Comparison of ENCODE assay signal across 1 cellular context in genomic region chr3:129657261-129658046, GRCh38.
TF ChIP-seq lines count a peak whose summit lies in the region.

No MANE protein-coding gene starts in this region.

TF ChIP-seq in K562, 482 proteins besides CTCF, POLR2A, EP300 and RAD21 (continued from another document and continues in another):
- TF ChIP-seq MBD1 (CRISPR knock-in tag; IDR thresholded peaks at IDR 0.05): no peak
- TF ChIP-seq MEIS2 (IDR thresholded peaks at IDR 0.05; ENCODE audit: partially characterized antibody): peak; percentile 47
- TF ChIP-seq HINFP (tag; conservative IDR thresholded peaks at IDR 0.05; ENCODE audit: low read depth): no peak
- 0 out of 2 replicates have a peak, but pooled peaks have one; percentile 26 for TF ChIP-seq HDAC2 (IDR thresholded peaks at IDR 0.05)
- no peak for TF ChIP-seq ZNF134 (CRISPR knock-in tag; conservative IDR thresholded peaks at IDR 0.05)
- no peak for TF ChIP-seq ZNF282 (CRISPR knock-in tag; IDR thresholded peaks at IDR 0.05)
- peak; percentile 91 for TF ChIP-seq BACH1 (tag; IDR thresholded peaks at IDR 0.05)
- no peak for TF ChIP-seq STAG1 (CRISPR knock-in tag; IDR thresholded peaks at IDR 0.05; ENCODE audit: borderline replicate concordance)
- no peak for TF ChIP-seq PCBP1 (IDR thresholded peaks at IDR 0.05; ENCODE audit: low read depth, low read length, poor library complexity, severe bottlenecking)
- TF ChIP-seq SFPQ (IDR thresholded peaks at IDR 0.05; ENCODE audit: low read depth, low read length): no peak
- TF ChIP-seq ZNF197 (CRISPR knock-in tag; IDR thresholded peaks at IDR 0.05; ENCODE audit: low read depth): no peak
- no peak for TF ChIP-seq ZNF707 (CRISPR knock-in tag; conservative IDR thresholded peaks at IDR 0.05)
- peak; percentile 95 for TF ChIP-seq ZNF316 (IDR thresholded peaks at IDR 0.05)
- TF ChIP-seq RBM15 (IDR thresholded peaks at IDR 0.05; ENCODE audit: insufficient read depth, low read length): no peak
- no peak for TF ChIP-seq ZNF239 (CRISPR knock-in tag; IDR thresholded peaks at IDR 0.05)
- no peak for TF ChIP-seq ZNF398 (CRISPR knock-in tag; IDR thresholded peaks at IDR 0.05)
- TF ChIP-seq PRDM10 (IDR thresholded peaks at IDR 0.05; ENCODE audit: partially characterized antibody): no peak
- 0 out of 2 replicates have a peak, but pooled peaks have one; percentile 32 for TF ChIP-seq ZNF395 (CRISPR knock-in tag; IDR thresholded peaks at IDR 0.05)
- TF ChIP-seq MYC (IDR thresholded peaks at IDR 0.05; ENCODE audit: low read depth, low read length): no peak
- TF ChIP-seq MYC (CRISPR knock-in tag; IDR thresholded peaks at IDR 0.05; ENCODE audit: borderline replicate concordance, low read depth): no peak
- no peak for TF ChIP-seq TCFL5 (CRISPR knock-in tag; conservative IDR thresholded peaks at IDR 0.05)
- TF ChIP-seq ZNF212 (CRISPR knock-in tag; IDR thresholded peaks at IDR 0.05): no peak
- TF ChIP-seq ZNF639 (CRISPR knock-in tag; conservative IDR thresholded peaks at IDR 0.05 in 1 of 2, IDR thresholded peaks at IDR 0.05 in 1 of 2): 0 out of 4 replicates have a peak, but pooled peaks of 1 of the 2 experiments have one; percentile 36
- no peak for TF ChIP-seq TAF9B (IDR thresholded peaks at IDR 0.05; ENCODE audit: partially characterized antibody)
- no peak for TF ChIP-seq ZBTB17 (CRISPR knock-in tag; IDR thresholded peaks at IDR 0.05)
- TF ChIP-seq COPS2 (conservative IDR thresholded peaks at IDR 0.05): no peak
- TF ChIP-seq HSF4 (CRISPR knock-in tag; IDR thresholded peaks at IDR 0.05; ENCODE audit: borderline replicate concordance): no peak
- no peak for TF ChIP-seq ZNF24 (IDR thresholded peaks at IDR 0.05)
- no peak for TF ChIP-seq GATAD2B (IDR thresholded peaks at IDR 0.05; ENCODE audit: borderline replicate concordance)
- no peak for TF ChIP-seq ZNF668 (CRISPR knock-in tag; IDR thresholded peaks at IDR 0.05)
- TF ChIP-seq ARID1B (IDR thresholded peaks at IDR 0.05): 0 out of 2 replicates have a peak, but pooled peaks have one; percentile 26
- TF ChIP-seq ZNF696 (CRISPR knock-in tag; conservative IDR thresholded peaks at IDR 0.05): no peak
- no peak for TF ChIP-seq KAT8 (IDR thresholded peaks at IDR 0.05; ENCODE audit: low read depth)
- TF ChIP-seq CTBP1 (IDR thresholded peaks at IDR 0.05; ENCODE audit: borderline replicate concordance): no peak
- TF ChIP-seq SREBF2 (CRISPR knock-in tag; IDR thresholded peaks at IDR 0.05): no peak
- peak; percentile 95 for TF ChIP-seq MAFG (tag; conservative IDR thresholded peaks at IDR 0.05)
- TF ChIP-seq MEF2D (tag; conservative IDR thresholded peaks at IDR 0.05; ENCODE audit: low read depth): no peak
- TF ChIP-seq TFAP4 (CRISPR knock-in tag; IDR thresholded peaks at IDR 0.05; ENCODE audit: borderline replicate concordance): no peak
- TF ChIP-seq ZFX (CRISPR knock-in tag; IDR thresholded peaks at IDR 0.05): no peak
- peak; percentile 81 for TF ChIP-seq MAFK (IDR thresholded peaks at IDR 0.05; ENCODE audit: low read length)
- TF ChIP-seq RBFOX2 (IDR thresholded peaks at IDR 0.05; ENCODE audit: low read depth, low read length): no peak
- no peak for TF ChIP-seq HNRNPH1 (optimal IDR thresholded peaks at IDR 0.05; ENCODE audit: low read depth, low read length)
- no peak for TF ChIP-seq RCOR1 (IDR thresholded peaks at IDR 0.05; ENCODE audit: borderline replicate concordance in 1 of 2, low read depth in 2 of 2, low read length in 2 of 2)
- no peak for TF ChIP-seq ZNF263 (CRISPR knock-in tag; IDR thresholded peaks at IDR 0.05; ENCODE audit: borderline replicate concordance)
- TF ChIP-seq MXI1 (IDR thresholded peaks at IDR 0.05; ENCODE audit: low read depth, low read length): no peak
- no peak for TF ChIP-seq ZNF764 (CRISPR knock-in tag; IDR thresholded peaks at IDR 0.05; ENCODE audit: low read depth)
- TF ChIP-seq ZEB2 (IDR thresholded peaks at IDR 0.05): no peak
- no peak for TF ChIP-seq SMARCC2 (IDR thresholded peaks at IDR 0.05; ENCODE audit: low read depth)
- TF ChIP-seq SAFB (IDR thresholded peaks at IDR 0.05; ENCODE audit: borderline replicate concordance, low read depth, low read length): no peak
- 0 out of 2 replicates have a peak, but pooled peaks have one; percentile 50 for TF ChIP-seq SMARCA4 (IDR thresholded peaks at IDR 0.05)
- no peak for TF ChIP-seq HMBOX1 (IDR thresholded peaks at IDR 0.05)
- TF ChIP-seq MBD2 (IDR thresholded peaks at IDR 0.05; ENCODE audit: borderline replicate concordance, low read depth): no peak
- no peak for TF ChIP-seq SIRT6 (IDR thresholded peaks at IDR 0.05; ENCODE audit: low read depth, low read length)
- peak; percentile 22; the same call in 1 of the 2 replicates for TF ChIP-seq NFIC (IDR thresholded peaks at IDR 0.05)
- TF ChIP-seq NCOA1 (IDR thresholded peaks at IDR 0.05; ENCODE audit: low read depth): no peak
- TF ChIP-seq TCF15 (CRISPR knock-in tag; IDR thresholded peaks at IDR 0.05): no peak
